8 cellular contexts compared by ENCODE assay signal in genomic region chr1:185044981-185045792, GRCh38. TPM values are rescaled to one million over a fixed set of nuclear protein-coding genes. Genes with fewer than 3 reads are reported as not detected.
DNase-seq lines count a peak whose midpoint lies in the region; ATAC-seq, FAIRE-seq and TF ChIP-seq lines count a peak whose summit lies in the region.

Gene RNF2, plus strand, starts transcription at chr1:185045558. Its CDS starts 41,996 bp downstream, at chr1:185087554.

- no peak for TF ChIP-seq POLR2A in IMR-90 (IDR thresholded peaks at IDR 0.05; ENCODE audit: low read depth, low read length)

- H3K36me3 Mint-ChIP-seq in activated T-helper 17 cell treated with anti-CD3 and anti-CD28 coated beads, Interleukin-2, amount 50 U/mL, for 72 hours (ENCODE audit: low read depth): no peaks in the 10 kb centered on the region
- H3K36me3 Mint-ChIP-seq in natural killer cell: no peaks in the 10 kb centered on the region

- no peaks in the 10 kb centered on the region for H3K36me3 ChIP-seq in IMR-90 (ENCODE audit: control insufficient read depth, insufficient read depth, low read length)

- peak within 1 kb of the TSS; percentile 72 for H3K27ac ChIP-seq in IMR-90 (ENCODE audit: insufficient read depth, low read length)

- peak; percentile 86 for ATAC-seq in GM21528 (IDR thresholded peaks at IDR 0.05; ENCODE audit: low FRiP score, unreplicated experiment)
- ATAC-seq in IMR-90 (ENCODE audit: low read depth): peak; percentile 96
- peak; percentile 89 for ATAC-seq in activated T-helper 17 cell treated with anti-CD3 and anti-CD28 coated beads, Interleukin-2, amount 50 U/mL, for 72 hours (replicated peaks)
- peak; percentile 87 to 95 (median 87) for ATAC-seq in natural killer cell

- H4K20me1 ChIP-seq in IMR-90 (ENCODE audit: insufficient read depth, low read length): peaks cover 35% of the 10 kb centered on the region

- no peak for FAIRE-seq in RCC 7860 (lab: Jason Lieb, UNC)

- WGBS in IMR-90 (ENCODE audit: extremely low coverage in 2 of 2, insufficient read length in 1 of 2), 2 experiments: 4% methylated on average over 48 of the region's 84 CpGs; no CpG with 5 or more reads in 1 of the 2 experiments

- H3K27me3 Mint-ChIP-seq in activated T-helper 17 cell treated with anti-CD3 and anti-CD28 coated beads, Interleukin-2, amount 50 U/mL, for 72 hours: no peaks in the 10 kb centered on the region
- no peaks in the 10 kb centered on the region for H3K27me3 Mint-ChIP-seq in natural killer cell (ENCODE audit: low read depth in 2 of 2)

- no peaks in the 10 kb centered on the region for H3K9me3 Mint-ChIP-seq in activated T-helper 17 cell treated with anti-CD3 and anti-CD28 coated beads, Interleukin-2, amount 50 U/mL, for 72 hours
- H3K9me3 Mint-ChIP-seq in natural killer cell: no peaks in the 10 kb centered on the region

- peak within 1 kb of the TSS; percentile 59 to 80 for H4K8ac ChIP-seq in IMR-90 (ENCODE audit: low read depth in 2 of 2, low read length in 2 of 2)

- H3K23ac ChIP-seq in IMR-90 (ENCODE audit: low read depth, low read length): peak within 1 kb of the TSS; percentile 85

- peak within 1 kb of the TSS; percentile 92 for H2AFZ ChIP-seq in IMR-90 (replicated peaks; ENCODE audit: low read length, poor library complexity)

- H3K4ac ChIP-seq in IMR-90 (ENCODE audit: low read depth, low read length): peak within 1 kb of the TSS; percentile 78

- peak within 1 kb of the TSS; percentile 96 for H3K4me3 ChIP-seq in IMR-90 (ENCODE audit: insufficient read depth, low read depth, low read length)

- H3K9me1 ChIP-seq in IMR-90 (ENCODE audit: insufficient read depth, low read length): peaks cover 4% of the 10 kb centered on the region

- H4K5ac ChIP-seq in IMR-90 (ENCODE audit: low read depth, low read length): peak within 1 kb of the TSS; percentile 67

- dilution Hi-C loops in IMR-90 (cut with HindIII; ENCODE audit: low sequenced_read_pairs, unreplicated experiment): no loop called here

- H3K4me1 Mint-ChIP-seq in activated T-helper 17 cell treated with anti-CD3 and anti-CD28 coated beads, Interleukin-2, amount 50 U/mL, for 72 hours: peaks cover 21% of the 10 kb centered on the region
- H3K4me1 Mint-ChIP-seq in natural killer cell: peaks cover 38 to 48% of the 10 kb centered on the region in 2 donors

- peak within 1 kb of the TSS; percentile 93 for H3K27ac Mint-ChIP-seq in activated T-helper 17 cell treated with anti-CD3 and anti-CD28 coated beads, Interleukin-2, amount 50 U/mL, for 72 hours
- peak within 1 kb of the TSS; percentile 80 to 93 for H3K27ac Mint-ChIP-seq in natural killer cell

- H3K4me1 ChIP-seq in IMR-90 (ENCODE audit: control insufficient read depth, insufficient read depth, low read length): peaks cover 3% of the 10 kb centered on the region

- H3K9ac ChIP-seq in IMR-90 (ENCODE audit: low read depth, low read length): peak within 1 kb of the TSS; percentile 89

- intact Hi-C loops in IMR-90 (cut with micrococcal nuclease): loop anchor here (5.0 kb wide), 1 partner anchor 127 kb away; no protein-coding TSS in a partner anchor
- intact Hi-C loops in natural killer cell (cut with micrococcal nuclease): loop anchor here (1.0 to 10.0 kb wide), 2 partner anchors 112 to 380 kb away; partner anchors contain the start of gene SWT1

- peak within 1 kb of the TSS; percentile 99 for H3K4me3 Mint-ChIP-seq in activated T-helper 17 cell treated with anti-CD3 and anti-CD28 coated beads, Interleukin-2, amount 50 U/mL, for 72 hours
- H3K4me3 Mint-ChIP-seq in natural killer cell: peak within 1 kb of the TSS; percentile 94

- no peaks in the 10 kb centered on the region for H3K27me3 ChIP-seq in IMR-90 (ENCODE audit: control insufficient read depth, insufficient read depth, low read length)

- H2BK20ac ChIP-seq in IMR-90 (ENCODE audit: low read depth, low read length): peak within 1 kb of the TSS; percentile 29; the same call in 1 of the 2 replicates

- no peak within 1 kb of the TSS; the same call in 2 of the 3 replicates for H2BK15ac ChIP-seq in IMR-90 (ENCODE audit: low read depth, low read length)

- BruUV-seq in IMR-90 (replicated peaks; lab: Mats Ljungman, UMichigan): no TSS peak

- peaks cover 14 to 36% of the 10 kb centered on the region in 2 experiments; a peak in 3 of 4 replicates for H3K79me1 ChIP-seq in IMR-90 (ENCODE audit: low read depth in 1 of 2, low read length in 2 of 2)

- peak within 1 kb of the TSS; percentile 99 for H3K4me2 ChIP-seq in IMR-90 (ENCODE audit: low read depth, low read length)

- DNase-seq in DMS114 treated with DMSO at 0.1 percent for 48 hours (lab: John Stamatoyannopoulos, UW; ENCODE audit: unreplicated experiment) (peak; percentile 63), IMR-90 (peak; percentile 71), RCC 7860 (ENCODE audit: low spot score) (peak; percentile 54), fibroblast of peridontal ligament (ENCODE audit: extremely low read depth) (peak; percentile 63), natural killer cell (peak; percentile 75)
- DNase-seq in stimulated activated naive CD4-positive, alpha-beta T cell treated with Interleukin-2 at 50 U/mL for 16 hours (lab: John Stamatoyannopoulos, UW): peak; percentile 78

- TF ChIP-seq CTCF in IMR-90 (conservative IDR thresholded peaks at IDR 0.05; ENCODE audit: low read depth, low read length): no peak
- TF ChIP-seq CTCF in natural killer cell (IDR thresholded peaks at IDR 0.05): no peak

- H3K9me3 ChIP-seq in IMR-90 (ENCODE audit: control insufficient read depth, insufficient read depth, low read length): no peaks in the 10 kb centered on the region

- peak within 1 kb of the TSS; percentile 84 for H2AK9ac ChIP-seq in IMR-90 (replicated peaks; ENCODE audit: low read depth, low read length, poor library complexity)

- POLR2A ChIA-PET in IMR-90 (lab: Charles Lee; ENCODE audit: unreplicated experiment): interaction anchor here (0.6 to 0.7 kb wide), 3 partner anchors 24 to 745 kb away, joined by 5 to 9 read pairs (median 9); no protein-coding TSS in a partner anchor

- H2BK5ac ChIP-seq in IMR-90 (ENCODE audit: low read depth, low read length, poor library complexity, severe bottlenecking): peak within 1 kb of the TSS; percentile 37

- peak within 1 kb of the TSS; percentile 33 for H3K56ac ChIP-seq in IMR-90 (ENCODE audit: extremely low read depth, insufficient read depth, low read length)

- CTCF ChIA-PET in IMR-90 (lab: Yijun Ruan, JAX): interaction anchor here (0.5 to 1.5 kb wide), 2 partner anchors 125 to 742 kb away, joined by 3 read pairs; no protein-coding TSS in a partner anchor

- H2AK5ac ChIP-seq in IMR-90 (ENCODE audit: low read depth, low read length): peak within 1 kb of the TSS; percentile 6

- H3K18ac ChIP-seq in IMR-90 (ENCODE audit: low read depth, low read length): peak within 1 kb of the TSS; percentile 61

- peak within 1 kb of the TSS; percentile 53 for H2BK120ac ChIP-seq in IMR-90 (ENCODE audit: low read depth, low read length)

- H4K91ac ChIP-seq in IMR-90 (ENCODE audit: insufficient read depth, low read depth, low read length): peak within 1 kb of the TSS; percentile 34; the same call in 1 of the 2 replicates

- H3K14ac ChIP-seq in IMR-90 (replicated peaks; ENCODE audit: low read depth, low read length): peak within 1 kb of the TSS; percentile 87

- no peak for TF ChIP-seq RAD21 in IMR-90 (IDR thresholded peaks at IDR 0.05; ENCODE audit: low read length)

- in situ Hi-C loops in IMR-90 (cut with MboI; ENCODE audit: low sequenced_read_pairs): no loop called here

TF ChIP-seq in IMR-90, 13 proteins besides CTCF, POLR2A, EP300 and RAD21:
- TF ChIP-seq MAFK (IDR thresholded peaks at IDR 0.05; ENCODE audit: low read depth, low read length) (no peak), FOS (IDR thresholded peaks at IDR 0.05; ENCODE audit: low read depth, low read length) (no peak), MXI1 (IDR thresholded peaks at IDR 0.05; ENCODE audit: borderline replicate concordance, low read depth, low read length) (peak; percentile 77; the same call in 1 of the 2 replicates)

RNA-seq across cellular contexts. Expression of gene RNF2, which starts in this region (rescaled TPM):
- total RNA-seq in IMR-90 (2012; rRNA removed) (39.7 and 48.8 TPM in 2 replicates), natural killer cell (10 to 100 TPM; 14.0 to 21.9 (median 19.5) TPM)
- polyA plus RNA-seq in IMR-90 (2012; rRNA removed): 20.9 and 22.6 TPM in 2 replicates
- 3.3 and 3.4 TPM in 2 replicates for polyA plus RNA-seq in IMR-90 (2012; cell fraction: cytosol; rRNA removed)
- 1.4 and 14.5 TPM in 2 replicates for polyA plus RNA-seq in IMR-90 (2012; cell fraction: nucleus; rRNA removed; ENCODE audit: low replicate concordance)
- 10 to 100 TPM; 12.8 to 21.5 TPM for total RNA-seq in activated T-helper 17 cell treated with anti-CD3 and anti-CD28 coated beads, Interleukin-2, amount 50 U/mL, for 72 hours

Comparison
In these comparisons a context has a peak if more than half of its experiments do, and no peak if none do; other contexts are left out.
1. Peak in every context shown above with its lines: DNase-seq, ATAC-seq, H3K4me3 ChIP-seq and H3K27ac ChIP-seq.